37 cellular contexts compared by ENCODE assay signal in genomic region chrX:142238536-142238935, GRCh38. TPM values are rescaled to one million over a fixed set of nuclear protein-coding genes. Genes with fewer than 3 reads are reported as not detected.
"Had no signal": no experiment of that assay in that cellular context is flagged by ENCODE, and none has a peak within 500 bp of the region (broad histone marks: within the 10 kb centered on the region; RNA-seq: fewer than 3 reads in every experiment).

No MANE protein-coding gene starts in this region.

- DNase-seq: activated CD4-positive, alpha-beta memory T cell treated with anti-CD3 and anti-CD28 coated beads for 36 hours; activated CD4-positive, alpha-beta T cell treated with anti-CD3 and anti-CD28 coated beads for 36 hours; activated CD4-positive, alpha-beta T cell treated with anti-CD3 and anti-CD28 coated beads, Interleukin-2, amount 10 ng/mL, durations not matched to agents 24 days and 14 days; activated CD4-positive, CD25-positive, alpha-beta regulatory T cell; activated CD4-positive, CD25-positive, alpha-beta regulatory T cell treated with anti-CD3 and anti-CD28 coated beads, Interleukin-2, amount 50 U/mL, for 72 hours; activated CD8-positive, alpha-beta memory T cell treated with anti-CD3 and anti-CD28 coated beads, Interleukin-2, amount 10 ng/mL, durations not matched to agents 7 days and 5 days; activated CD8-positive, alpha-beta memory T cell treated with anti-CD3 and anti-CD28 coated beads, Interleukin-2, amount 50 U/mL, for 4 hours; activated CD8-positive, alpha-beta T cell treated with anti-CD3 and anti-CD28 coated beads, Interleukin-2, amount 10 ng/mL, durations not matched to agents 7 days and 5 days; activated effector memory CD4-positive, alpha-beta T cell treated with anti-CD3 and anti-CD28 coated beads, Interleukin-2, amount 50 U/mL, for 16 hours; activated naive CD4-positive, alpha-beta T cell treated with anti-CD3 and anti-CD28 coated beads for 36 hours; activated naive CD8-positive, alpha-beta T cell treated with anti-CD3 and anti-CD28 coated beads for 36 hours; activated naive CD8-positive, alpha-beta T cell treated with anti-CD3 and anti-CD28 coated beads, Interleukin-2, amount 50 U/mL, for 24 hours; activated T-cell treated with anti-CD3 and anti-CD28 coated beads, Interleukin-2, amount 50 U/mL, for 1 hour; activated T-cell treated with anti-CD3 and anti-CD28 coated beads, Interleukin-2, amount 50 U/mL, for 48 hours; adrenal gland; amygdala; aorta; central memory CD4-positive, alpha-beta T cell; cerebellar nuclear complex; colonic mucosa; effector CD8-positive, alpha-beta T cell; esophagus squamous epithelium; foreskin melanocyte; heart left ventricle; T-helper 2 cell had no signal

- H3K36me3 Mint-ChIP-seq: activated CD4-positive, alpha-beta memory T cell treated with anti-CD3 and anti-CD28 coated beads for 36 hours; activated CD8-positive, alpha-beta memory T cell treated with anti-CD3 and anti-CD28 coated beads, Interleukin-2, amount 10 ng/mL, durations not matched to agents 7 days and 5 days; activated naive CD4-positive, alpha-beta T cell treated with anti-CD3 and anti-CD28 coated beads, Interleukin-2, amount 50 U/mL, for 24 hours; activated naive CD8-positive, alpha-beta T cell treated with anti-CD3 and anti-CD28 coated beads for 36 hours; brain had no signal

- H3K27me3 Mint-ChIP-seq: activated CD4-positive, alpha-beta memory T cell treated with anti-CD3 and anti-CD28 coated beads for 36 hours; activated CD4-positive, alpha-beta T cell treated with anti-CD3 and anti-CD28 coated beads for 36 hours; activated CD4-positive, alpha-beta T cell treated with anti-CD3 and anti-CD28 coated beads, Interleukin-2, amount 10 ng/mL, durations not matched to agents 24 days and 14 days; activated CD8-positive, alpha-beta memory T cell treated with anti-CD3 and anti-CD28 coated beads, Interleukin-2, amount 10 ng/mL, durations not matched to agents 7 days and 5 days; activated naive CD4-positive, alpha-beta T cell treated with anti-CD3 and anti-CD28 coated beads, Interleukin-2, amount 50 U/mL, for 24 hours; activated naive CD8-positive, alpha-beta T cell treated with anti-CD3 and anti-CD28 coated beads for 36 hours; activated naive CD8-positive, alpha-beta T cell treated with anti-CD3 and anti-CD28 coated beads, Interleukin-2, amount 50 U/mL, for 24 hours had no signal

- ATAC-seq: activated CD4-positive, alpha-beta T cell treated with anti-CD3 and anti-CD28 coated beads for 36 hours; activated CD8-positive, alpha-beta memory T cell treated with anti-CD3 and anti-CD28 coated beads, Interleukin-2, amount 10 ng/mL, durations not matched to agents 7 days and 5 days; activated CD8-positive, alpha-beta T cell treated with anti-CD3 and anti-CD28 coated beads, Interleukin-2, amount 10 ng/mL, durations not matched to agents 7 days and 5 days; activated naive CD8-positive, alpha-beta T cell treated with anti-CD3 and anti-CD28 coated beads, Interleukin-2, amount 50 U/mL, for 24 hours; gastroesophageal sphincter; heart left ventricle had no signal

- H3K9me3 Mint-ChIP-seq: activated CD4-positive, alpha-beta memory T cell treated with anti-CD3 and anti-CD28 coated beads for 36 hours; activated CD4-positive, alpha-beta T cell treated with anti-CD3 and anti-CD28 coated beads, Interleukin-2, amount 10 ng/mL, durations not matched to agents 24 days and 14 days; activated naive CD4-positive, alpha-beta T cell treated with anti-CD3 and anti-CD28 coated beads for 36 hours; activated naive CD4-positive, alpha-beta T cell treated with anti-CD3 and anti-CD28 coated beads, Interleukin-2, amount 50 U/mL, for 24 hours; activated naive CD8-positive, alpha-beta T cell treated with anti-CD3 and anti-CD28 coated beads, Interleukin-2, amount 50 U/mL, for 24 hours had no signal

- H3K27ac Mint-ChIP-seq: activated CD4-positive, alpha-beta memory T cell treated with anti-CD3 and anti-CD28 coated beads for 36 hours; activated CD4-positive, alpha-beta T cell treated with anti-CD3 and anti-CD28 coated beads for 36 hours; activated CD4-positive, alpha-beta T cell treated with anti-CD3 and anti-CD28 coated beads, Interleukin-2, amount 10 ng/mL, durations not matched to agents 24 days and 14 days; activated CD8-positive, alpha-beta memory T cell treated with anti-CD3 and anti-CD28 coated beads, Interleukin-2, amount 10 ng/mL, durations not matched to agents 7 days and 5 days; activated CD8-positive, alpha-beta T cell treated with anti-CD3 and anti-CD28 coated beads, Interleukin-2, amount 10 ng/mL, durations not matched to agents 7 days and 5 days; activated naive CD4-positive, alpha-beta T cell treated with anti-CD3 and anti-CD28 coated beads for 36 hours; activated naive CD4-positive, alpha-beta T cell treated with anti-CD3 and anti-CD28 coated beads, Interleukin-2, amount 50 U/mL, for 24 hours; activated naive CD8-positive, alpha-beta T cell treated with anti-CD3 and anti-CD28 coated beads for 36 hours; activated naive CD8-positive, alpha-beta T cell treated with anti-CD3 and anti-CD28 coated beads, Interleukin-2, amount 50 U/mL, for 24 hours; activated T-helper 1 cell treated with anti-CD3 and anti-CD28 coated beads, Interleukin-12 subunit alpha, Interleukin-12 subunit beta, Interleukin-2, Interleukin-4 antibody, amounts not matched to agents 30 ng/mL and 10 ng/mL and 1 ng/mL, durations not matched to agents 14 hours and 24 hours and 36 hours; activated T-helper 2 cell treated with anti-CD3 and anti-CD28 coated beads, Interferon-gamma antibody, Interleukin-2, Interleukin-4, amounts not matched to agents 10 μg/mL and 5 μg/mL and 100 μg/mL, durations not matched to agents 14 hours and 24 hours and 36 hours; brain had no signal

- H3K4me1 Mint-ChIP-seq: activated CD4-positive, alpha-beta T cell treated with anti-CD3 and anti-CD28 coated beads for 36 hours; activated CD4-positive, alpha-beta T cell treated with anti-CD3 and anti-CD28 coated beads, Interleukin-2, amount 10 ng/mL, durations not matched to agents 24 days and 14 days; activated CD8-positive, alpha-beta memory T cell treated with anti-CD3 and anti-CD28 coated beads, Interleukin-2, amount 10 ng/mL, durations not matched to agents 7 days and 5 days; activated naive CD4-positive, alpha-beta T cell treated with anti-CD3 and anti-CD28 coated beads, Interleukin-2, amount 50 U/mL, for 24 hours; activated naive CD8-positive, alpha-beta T cell treated with anti-CD3 and anti-CD28 coated beads for 36 hours; activated naive CD8-positive, alpha-beta T cell treated with anti-CD3 and anti-CD28 coated beads, Interleukin-2, amount 50 U/mL, for 24 hours; brain had no signal

- H3K4me3 Mint-ChIP-seq: activated CD4-positive, alpha-beta memory T cell treated with anti-CD3 and anti-CD28 coated beads for 36 hours; activated CD4-positive, alpha-beta T cell treated with anti-CD3 and anti-CD28 coated beads for 36 hours; activated CD4-positive, alpha-beta T cell treated with anti-CD3 and anti-CD28 coated beads, Interleukin-2, amount 10 ng/mL, durations not matched to agents 24 days and 14 days; activated CD8-positive, alpha-beta memory T cell treated with anti-CD3 and anti-CD28 coated beads, Interleukin-2, amount 10 ng/mL, durations not matched to agents 7 days and 5 days; activated CD8-positive, alpha-beta T cell treated with anti-CD3 and anti-CD28 coated beads, Interleukin-2, amount 10 ng/mL, durations not matched to agents 7 days and 5 days; activated naive CD4-positive, alpha-beta T cell treated with anti-CD3 and anti-CD28 coated beads for 36 hours; activated naive CD4-positive, alpha-beta T cell treated with anti-CD3 and anti-CD28 coated beads, Interleukin-2, amount 50 U/mL, for 24 hours; activated naive CD8-positive, alpha-beta T cell treated with anti-CD3 and anti-CD28 coated beads for 36 hours; activated naive CD8-positive, alpha-beta T cell treated with anti-CD3 and anti-CD28 coated beads, Interleukin-2, amount 50 U/mL, for 24 hours; activated T-helper 1 cell treated with anti-CD3 and anti-CD28 coated beads, Interleukin-12 subunit alpha, Interleukin-12 subunit beta, Interleukin-2, Interleukin-4 antibody, amounts not matched to agents 30 ng/mL and 10 ng/mL and 1 ng/mL, durations not matched to agents 14 hours and 24 hours and 36 hours; brain had no signal

RNA-seq across cellular contexts. Expression of gene MAGEC2, which starts 33.4 kb away (rescaled TPM):
- total RNA-seq: activated CD4-positive, alpha-beta memory T cell treated with anti-CD3 and anti-CD28 coated beads for 36 hours; activated CD4-positive, alpha-beta T cell treated with anti-CD3 and anti-CD28 coated beads for 36 hours; activated CD4-positive, alpha-beta T cell treated with anti-CD3 and anti-CD28 coated beads, Interleukin-2, amount 10 ng/mL, durations not matched to agents 24 days and 14 days; activated CD8-positive, alpha-beta memory T cell treated with anti-CD3 and anti-CD28 coated beads for 36 hours; activated CD8-positive, alpha-beta memory T cell treated with anti-CD3 and anti-CD28 coated beads, Interleukin-2, amount 10 ng/mL, durations not matched to agents 7 days and 5 days; activated CD8-positive, alpha-beta T cell treated with anti-CD3 and anti-CD28 coated beads, Interleukin-2, amount 10 ng/mL, durations not matched to agents 7 days and 5 days; activated naive CD4-positive, alpha-beta T cell treated with anti-CD3 and anti-CD28 coated beads for 36 hours; activated naive CD8-positive, alpha-beta T cell treated with anti-CD3 and anti-CD28 coated beads for 36 hours; activated T-helper 1 cell treated with anti-CD3 and anti-CD28 coated beads, Interleukin-12 subunit alpha, Interleukin-12 subunit beta, Interleukin-2, Interleukin-4 antibody, amounts not matched to agents 30 ng/mL and 10 ng/mL and 1 ng/mL, durations not matched to agents 14 hours and 24 hours and 36 hours; activated T-helper 2 cell treated with anti-CD3 and anti-CD28 coated beads, Interferon-gamma antibody, Interleukin-2, Interleukin-4, amounts not matched to agents 10 μg/mL and 5 μg/mL and 100 μg/mL, durations not matched to agents 14 hours and 24 hours and 36 hours; aorta; breast epithelium; cardiac muscle cell; dermis microvascular lymphatic vessel endothelial cell; endothelial cell of umbilical vein; esophagus squamous epithelium; fibroblast of villous mesenchyme; gastroesophageal sphincter; heart left ventricle; T-helper 1 cell treated with Interleukin-12 subunit alpha and Interleukin-12 subunit beta and Interleukin-4 antibody, amounts not matched to agents 30 ng/mL and 1 ng/mL, for 36 hours had no signal
